In genomic region chr11:110000045-110000502, GRCh38 we compare ENCODE assay signal across 1 cellular context.
TF ChIP-seq lines count a peak whose summit lies in the region.

No MANE protein-coding gene starts in this region.

TF ChIP-seq in H1, 55 proteins besides CTCF, POLR2A, EP300 and RAD21 (continued from another document):
- TF ChIP-seq, protein P1, sequence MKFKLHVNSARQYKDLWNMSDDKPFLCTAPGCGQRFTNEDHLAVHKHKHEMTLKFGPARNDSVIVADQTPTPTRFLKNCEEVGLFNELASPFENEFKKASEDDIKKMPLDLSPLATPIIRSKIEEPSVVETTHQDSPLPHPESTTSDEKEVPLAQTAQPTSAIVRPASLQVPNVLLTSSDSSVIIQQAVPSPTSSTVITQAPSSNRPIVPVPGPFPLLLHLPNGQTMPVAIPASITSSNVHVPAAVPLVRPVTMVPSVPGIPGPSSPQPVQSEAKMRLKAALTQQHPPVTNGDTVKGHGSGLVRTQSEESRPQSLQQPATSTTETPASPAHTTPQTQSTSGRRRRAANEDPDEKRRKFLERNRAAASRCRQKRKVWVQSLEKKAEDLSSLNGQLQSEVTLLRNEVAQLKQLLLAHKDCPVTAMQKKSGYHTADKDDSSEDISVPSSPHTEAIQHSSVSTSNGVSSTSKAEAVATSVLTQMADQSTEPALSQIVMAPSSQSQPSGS (IDR thresholded peaks at IDR 0.05; ENCODE audit: low read length), result no peak
- TF ChIP-seq CHD7 (IDR thresholded peaks at IDR 0.05; ENCODE audit: insufficient replicate concordance, low read length), result no peak
- TF ChIP-seq PHF8 (conservative IDR thresholded peaks at IDR 0.05; ENCODE audit: low read depth, low read length), result no peak
- no peak for TF ChIP-seq SIRT6 (IDR thresholded peaks at IDR 0.05; ENCODE audit: low read length)
- no peak for TF ChIP-seq SP4 (IDR thresholded peaks at IDR 0.05; ENCODE audit: low read length)
